In genomic region chr13:91776650-91777193, GRCh38 we compare ENCODE assay signal across 1 cellular context.
TF ChIP-seq lines count a peak whose summit lies in the region.

No MANE protein-coding gene starts in this region.

TF ChIP-seq in K562, 482 proteins besides CTCF, POLR2A, EP300 and RAD21 (continued from another document):
- TF ChIP-seq ZNF395 (CRISPR knock-in tag; IDR thresholded peaks at IDR 0.05): no peak
- TF ChIP-seq RBM39 (optimal IDR thresholded peaks at IDR 0.05; ENCODE audit: low read depth, low read length): no peak
- TF ChIP-seq ZNF3 (CRISPR knock-in tag; IDR thresholded peaks at IDR 0.05): 0 out of 2 replicates have a peak, but pooled peaks have one; percentile 10
- TF ChIP-seq BRD4 (IDR thresholded peaks at IDR 0.05): no peak
- TF ChIP-seq ZNF655 (CRISPR knock-in tag; IDR thresholded peaks at IDR 0.05): 0 out of 2 replicates have a peak, but pooled peaks have one; percentile 11
- TF ChIP-seq NCOA1 (IDR thresholded peaks at IDR 0.05; ENCODE audit: low read depth): no peak
- no peak for TF ChIP-seq ZNF23 (CRISPR knock-in tag; IDR thresholded peaks at IDR 0.05)
- TF ChIP-seq HMG20B (CRISPR knock-in tag; IDR thresholded peaks at IDR 0.05): no peak
TF ChIP-seq in K562: peak in this region for 4.
